Comparison of ENCODE assay signal across 1 cellular context in the genomic region with DNA sequence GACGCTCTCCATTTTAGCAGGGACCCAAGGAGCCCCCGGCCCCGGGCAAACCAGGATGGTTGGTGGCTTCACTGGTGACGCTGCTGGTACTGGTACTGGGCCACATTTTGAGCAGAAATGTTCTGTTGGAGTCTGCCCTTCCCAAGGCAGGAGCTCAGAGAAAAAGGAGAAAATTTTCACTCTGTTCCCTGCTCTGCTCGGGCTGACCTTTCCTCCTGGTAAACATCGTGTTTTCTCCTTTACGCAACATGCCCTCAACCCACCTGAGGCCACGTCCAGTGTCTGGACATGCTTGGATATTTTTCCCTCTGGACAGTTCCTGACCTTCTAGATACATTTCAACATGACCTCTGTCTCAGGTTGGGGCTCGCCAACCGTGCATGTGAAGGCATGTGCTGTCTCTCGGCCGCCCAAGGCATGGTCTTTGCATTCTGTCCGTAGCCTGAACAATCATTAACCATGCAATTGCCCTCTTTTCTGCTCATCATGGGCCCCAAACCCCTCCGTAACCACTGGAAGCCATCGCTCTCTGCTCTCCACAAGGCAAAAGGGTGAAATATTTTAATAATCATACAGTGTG.
A peak's percentile ranks its signal among the peaks of the same experiment; 100 is the strongest.
TF ChIP-seq lines count a peak whose summit lies in the region.

No MANE protein-coding gene starts in this region.

TF ChIP-seq in HepG2, 621 proteins besides CTCF, POLR2A, EP300 and RAD21 (continued from another document and continues in another):
- TF ChIP-seq ZNF383 (CRISPR knock-in tag; IDR thresholded peaks at IDR 0.05; ENCODE audit: borderline replicate concordance), result no peak
- no peak for TF ChIP-seq DR1 (CRISPR knock-in tag; IDR thresholded peaks at IDR 0.05)
- peak; percentile 97 for TF ChIP-seq ZNF607 (CRISPR knock-in tag; IDR thresholded peaks at IDR 0.05; ENCODE audit: borderline replicate concordance)
- TF ChIP-seq ZSCAN22 (CRISPR knock-in tag; IDR thresholded peaks at IDR 0.05), result peak; percentile 73; the same call in 1 of the 2 replicates
- peak; percentile 99; the same call in 1 of the 2 replicates for TF ChIP-seq CBX5 (CRISPR knock-in tag; IDR thresholded peaks at IDR 0.05; ENCODE audit: borderline replicate concordance)
- peak; percentile 100 for TF ChIP-seq RXRA (CRISPR knock-in tag; IDR thresholded peaks at IDR 0.05)
- TF ChIP-seq PHF20 (CRISPR knock-in tag; IDR thresholded peaks at IDR 0.05), result no peak; the same call in 1 of the 2 replicates
- no peak for TF ChIP-seq ZKSCAN5 (CRISPR knock-in tag; IDR thresholded peaks at IDR 0.05)
- TF ChIP-seq ZNF557 (CRISPR knock-in tag; IDR thresholded peaks at IDR 0.05), result peak; percentile 95; the same call in 1 of the 2 replicates
- no peak for TF ChIP-seq ZFP82 (CRISPR knock-in tag; IDR thresholded peaks at IDR 0.05; ENCODE audit: borderline replicate concordance)
- peak; percentile 99 for TF ChIP-seq SMAD3 (CRISPR knock-in tag; IDR thresholded peaks at IDR 0.05)
- TF ChIP-seq GZF1 (CRISPR knock-in tag; IDR thresholded peaks at IDR 0.05), result peak; percentile 59; the same call in 1 of the 2 replicates
- peak; percentile 98 for TF ChIP-seq BRCA1 (CRISPR knock-in tag; IDR thresholded peaks at IDR 0.05)
- peak; percentile 83; the same call in 2 of the 3 replicates for TF ChIP-seq MXI1 (IDR thresholded peaks at IDR 0.05; ENCODE audit: borderline replicate concordance, low read depth, low read length)
- TF ChIP-seq TARDBP (CRISPR knock-in tag; IDR thresholded peaks at IDR 0.05), result peak; percentile 92
- TF ChIP-seq, protein P1, sequence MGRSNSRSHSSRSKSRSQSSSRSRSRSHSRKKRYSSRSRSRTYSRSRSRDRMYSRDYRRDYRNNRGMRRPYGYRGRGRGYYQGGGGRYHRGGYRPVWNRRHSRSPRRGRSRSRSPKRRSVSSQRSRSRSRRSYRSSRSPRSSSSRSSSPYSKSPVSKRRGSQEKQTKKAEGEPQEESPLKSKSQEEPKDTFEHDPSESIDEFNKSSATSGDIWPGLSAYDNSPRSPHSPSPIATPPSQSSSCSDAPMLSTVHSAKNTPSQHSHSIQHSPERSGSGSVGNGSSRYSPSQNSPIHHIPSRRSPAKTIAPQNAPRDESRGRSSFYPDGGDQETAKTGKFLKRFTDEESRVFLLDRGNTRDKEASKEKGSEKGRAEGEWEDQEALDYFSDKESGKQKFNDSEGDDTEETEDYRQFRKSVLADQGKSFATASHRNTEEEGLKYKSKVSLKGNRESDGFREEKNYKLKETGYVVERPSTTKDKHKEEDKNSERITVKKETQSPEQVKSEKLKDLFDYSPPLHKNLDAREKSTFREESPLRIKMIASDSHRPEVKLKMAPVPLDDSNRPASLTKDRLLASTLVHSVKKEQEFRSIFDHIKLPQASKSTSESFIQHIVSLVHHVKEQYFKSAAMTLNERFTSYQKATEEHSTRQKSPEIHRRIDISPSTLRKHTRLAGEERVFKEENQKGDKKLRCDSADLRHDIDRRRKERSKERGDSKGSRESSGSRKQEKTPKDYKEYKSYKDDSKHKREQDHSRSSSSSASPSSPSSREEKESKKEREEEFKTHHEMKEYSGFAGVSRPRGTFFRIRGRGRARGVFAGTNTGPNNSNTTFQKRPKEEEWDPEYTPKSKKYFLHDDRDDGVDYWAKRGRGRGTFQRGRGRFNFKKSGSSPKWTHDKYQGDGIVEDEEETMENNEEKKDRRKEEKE (IDR thresholded peaks at IDR 0.05), result no peak
- TF ChIP-seq AKAP8 (CRISPR knock-in tag; IDR thresholded peaks at IDR 0.05), result peak; percentile 72; the same call in 1 of the 2 replicates
- peak; percentile 87 for TF ChIP-seq BATF2 (CRISPR knock-in tag; IDR thresholded peaks at IDR 0.05)
- no peak for TF ChIP-seq ZNF446 (CRISPR knock-in tag; IDR thresholded peaks at IDR 0.05)
- TF ChIP-seq, protein P2, sequence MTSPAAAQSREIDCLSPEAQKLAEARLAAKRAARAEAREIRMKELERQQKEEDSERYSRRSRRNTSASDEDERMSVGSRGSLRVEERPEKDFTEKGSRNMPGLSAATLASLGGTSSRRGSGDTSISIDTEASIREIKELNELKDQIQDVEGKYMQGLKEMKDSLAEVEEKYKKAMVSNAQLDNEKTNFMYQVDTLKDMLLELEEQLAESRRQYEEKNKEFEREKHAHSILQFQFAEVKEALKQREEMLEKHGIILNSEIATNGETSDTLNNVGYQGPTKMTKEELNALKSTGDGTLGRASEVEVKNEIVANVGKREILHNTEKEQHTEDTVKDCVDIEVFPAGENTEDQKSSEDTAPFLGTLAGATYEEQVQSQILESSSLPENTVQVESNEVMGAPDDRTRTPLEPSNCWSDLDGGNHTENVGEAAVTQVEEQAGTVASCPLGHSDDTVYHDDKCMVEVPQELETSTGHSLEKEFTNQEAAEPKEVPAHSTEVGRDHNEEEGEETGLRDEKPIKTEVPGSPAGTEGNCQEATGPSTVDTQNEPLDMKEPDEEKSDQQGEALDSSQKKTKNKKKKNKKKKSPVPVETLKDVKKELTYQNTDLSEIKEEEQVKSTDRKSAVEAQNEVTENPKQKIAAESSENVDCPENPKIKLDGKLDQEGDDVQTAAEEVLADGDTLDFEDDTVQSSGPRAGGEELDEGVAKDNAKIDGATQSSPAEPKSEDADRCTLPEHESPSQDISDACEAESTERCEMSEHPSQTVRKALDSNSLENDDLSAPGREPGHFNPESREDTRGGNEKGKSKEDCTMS (CRISPR knock-in tag; conservative IDR thresholded peaks at IDR 0.05), result no peak
- TF ChIP-seq ASH2L (IDR thresholded peaks at IDR 0.05; ENCODE audit: insufficient read length, low read depth, low read length), result peak; percentile 89
- no peak for TF ChIP-seq ZNF180 (CRISPR knock-in tag; IDR thresholded peaks at IDR 0.05; ENCODE audit: borderline replicate concordance, low read depth)
- TF ChIP-seq, protein P3, sequence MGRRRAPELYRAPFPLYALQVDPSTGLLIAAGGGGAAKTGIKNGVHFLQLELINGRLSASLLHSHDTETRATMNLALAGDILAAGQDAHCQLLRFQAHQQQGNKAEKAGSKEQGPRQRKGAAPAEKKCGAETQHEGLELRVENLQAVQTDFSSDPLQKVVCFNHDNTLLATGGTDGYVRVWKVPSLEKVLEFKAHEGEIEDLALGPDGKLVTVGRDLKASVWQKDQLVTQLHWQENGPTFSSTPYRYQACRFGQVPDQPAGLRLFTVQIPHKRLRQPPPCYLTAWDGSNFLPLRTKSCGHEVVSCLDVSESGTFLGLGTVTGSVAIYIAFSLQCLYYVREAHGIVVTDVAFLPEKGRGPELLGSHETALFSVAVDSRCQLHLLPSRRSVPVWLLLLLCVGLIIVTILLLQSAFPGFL (CRISPR knock-in tag; IDR thresholded peaks at IDR 0.05), result no peak
- peak; percentile 51; the same call in 1 of the 2 replicates for TF ChIP-seq ARID3A (IDR thresholded peaks at IDR 0.05; ENCODE audit: low read depth, low read length)
- TF ChIP-seq FOXP1 (IDR thresholded peaks at IDR 0.05), result peak; percentile 88
- peak; percentile 99 for TF ChIP-seq FOXP1 (CRISPR knock-in tag; IDR thresholded peaks at IDR 0.05)
- TF ChIP-seq NAIF1 (CRISPR knock-in tag; IDR thresholded peaks at IDR 0.05; ENCODE audit: borderline replicate concordance), result peak; percentile 52; the same call in 1 of the 2 replicates
- TF ChIP-seq ZNF775 (CRISPR knock-in tag; IDR thresholded peaks at IDR 0.05; ENCODE audit: borderline replicate concordance), result peak; percentile 93
- peak; percentile 81; the same call in 1 of the 2 replicates for TF ChIP-seq ZSCAN21 (CRISPR knock-in tag; IDR thresholded peaks at IDR 0.05; ENCODE audit: borderline replicate concordance)
- peak; percentile 97 for TF ChIP-seq ZNF792 (CRISPR knock-in tag; IDR thresholded peaks at IDR 0.05)
- peak; percentile 70 for TF ChIP-seq MNT (IDR thresholded peaks at IDR 0.05)
- peak; percentile 62 for TF ChIP-seq RBM22 (optimal IDR thresholded peaks at IDR 0.05; ENCODE audit: low read length)
- no peak for TF ChIP-seq MBNL3 (CRISPR knock-in tag; conservative IDR thresholded peaks at IDR 0.05)
- TF ChIP-seq RCOR2 (CRISPR knock-in tag; IDR thresholded peaks at IDR 0.05), result peak; percentile 98
- peak; percentile 70; the same call in 1 of the 2 replicates for TF ChIP-seq ZBTB34 (CRISPR knock-in tag; IDR thresholded peaks at IDR 0.05)
- TF ChIP-seq ELF4 (CRISPR knock-in tag; IDR thresholded peaks at IDR 0.05; ENCODE audit: borderline replicate concordance), result no peak; the same call in 1 of the 2 replicates
- TF ChIP-seq, protein P4, sequence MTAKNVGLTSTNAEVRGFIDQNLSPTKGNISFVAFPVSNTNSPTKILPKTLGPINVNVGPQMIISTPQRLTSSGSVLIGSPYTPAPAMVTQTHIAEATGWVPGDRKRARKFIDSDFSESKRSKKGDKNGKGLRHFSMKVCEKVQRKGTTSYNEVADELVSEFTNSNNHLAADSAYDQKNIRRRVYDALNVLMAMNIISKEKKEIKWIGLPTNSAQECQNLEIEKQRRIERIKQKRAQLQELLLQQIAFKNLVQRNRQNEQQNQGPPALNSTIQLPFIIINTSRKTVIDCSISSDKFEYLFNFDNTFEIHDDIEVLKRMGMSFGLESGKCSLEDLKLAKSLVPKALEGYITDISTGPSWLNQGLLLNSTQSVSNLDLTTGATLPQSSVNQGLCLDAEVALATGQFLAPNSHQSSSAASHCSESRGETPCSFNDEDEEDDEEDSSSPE (CRISPR knock-in tag; IDR thresholded peaks at IDR 0.05), result peak; percentile 92
- no peak for TF ChIP-seq RFX5 (IDR thresholded peaks at IDR 0.05; ENCODE audit: low read depth, low read length)
- no peak for TF ChIP-seq AGO1 (IDR thresholded peaks at IDR 0.05; ENCODE audit: low read depth, low read length, poor library complexity, severe bottlenecking)
- TF ChIP-seq YY1 (IDR thresholded peaks at IDR 0.05; ENCODE audit: insufficient read depth, insufficient replicate concordance, low read depth, low read length), result peak; percentile 58
- peak; percentile 99 for TF ChIP-seq MIER3 (CRISPR knock-in tag; IDR thresholded peaks at IDR 0.05; ENCODE audit: borderline replicate concordance)
- peak; percentile 97 for TF ChIP-seq HNF4A (CRISPR knock-in tag; IDR thresholded peaks at IDR 0.05)
- TF ChIP-seq MXD3 (CRISPR knock-in tag; IDR thresholded peaks at IDR 0.05), result peak; percentile 80; the same call in 1 of the 2 replicates
- peak; percentile 99 for TF ChIP-seq FOXK1 (CRISPR knock-in tag; IDR thresholded peaks at IDR 0.05; ENCODE audit: borderline replicate concordance, low read depth)
- TF ChIP-seq NFE2L2 (IDR thresholded peaks at IDR 0.05; ENCODE audit: low read length), result no peak
- TF ChIP-seq FOSL1 (CRISPR knock-in tag; IDR thresholded peaks at IDR 0.05; ENCODE audit: borderline replicate concordance), result no peak
- peak; percentile 97 for TF ChIP-seq DNMT3B (CRISPR knock-in tag; conservative IDR thresholded peaks at IDR 0.05)
- no peak for TF ChIP-seq SYNCRIP (IDR thresholded peaks at IDR 0.05; ENCODE audit: insufficient read depth, low read depth, low read length)
- TF ChIP-seq NR2C2 (CRISPR knock-in tag; IDR thresholded peaks at IDR 0.05; ENCODE audit: borderline replicate concordance), result peak; percentile 94
- TF ChIP-seq HDAC1 (CRISPR knock-in tag; IDR thresholded peaks at IDR 0.05), result peak; percentile 92
- TF ChIP-seq RFX1 (IDR thresholded peaks at IDR 0.05), result no peak
